8 cellular contexts compared by ENCODE assay signal in genomic region chr12:1594295-1595025, GRCh38. TPM values are rescaled to one million over a fixed set of nuclear protein-coding genes. Genes with fewer than 3 reads are reported as not detected.
DNase-seq lines count a peak whose midpoint lies in the region; ATAC-seq and TF ChIP-seq lines count a peak whose summit lies in the region.

Gene FBXL14, minus strand, starts transcription at chr12:1594581. Its CDS starts 515 bp downstream, at chr12:1594066.

- intact Hi-C loops in left colon (cut with DNase I, micrococcal nuclease), result no loop called here

- peak within 1 kb of the TSS; percentile 75 for H3K4me3 ChIP-seq in choroid plexus epithelial cell (ENCODE audit: low read depth, low read length)

- ATAC-seq in GM19025 (IDR thresholded peaks at IDR 0.05; ENCODE audit: low read depth, unreplicated experiment) (peak; percentile 57), HG03196 (IDR thresholded peaks at IDR 0.05; ENCODE audit: unreplicated experiment) (peak; percentile 55), left colon (peak; percentile 54)

- DNase-seq in AG08395 (ENCODE audit: low spot score) (peak; percentile 69), NCI-H460 (ENCODE audit: extremely low read depth, low read depth) (peak; percentile 78), choroid plexus epithelial cell (ENCODE audit: low read depth) (peak; percentile 93), left colon (peak; percentile 91 to 93)
- peak; percentile 85 to 88 for DNase-seq in activated CD4-positive, alpha-beta T cell treated with anti-CD3 and anti-CD28 coated beads for 4 hours
- DNase-seq in stimulated activated CD4-positive, alpha-beta T cell treated with anti-CD3 and anti-CD28 coated beads, Interleukin-1b, Interleukin-23, amount 100 ng/mL, for 4 hours (ENCODE audit: low read depth in 2 of 2), result peak; percentile 74 to 82

- no peak for TF ChIP-seq CTCF in choroid plexus epithelial cell (conservative IDR thresholded peaks at IDR 0.05; ENCODE audit: low read depth, low read length)

RNA-seq across cellular contexts. Expression of gene FBXL14, which starts in this region (rescaled TPM):
- total RNA-seq in NCI-H460 (2014; rRNA removed; shearing (Covaris generic)), result 15.1 and 20.0 TPM in 2 replicates
- polyA plus RNA-seq in NCI-H460 (2014; cell fraction: nucleus; rRNA removed), result 15.3 and 18.9 TPM in 2 replicates
- total RNA-seq in left colon, result 10 to 100 TPM; 32.6 to 40.8 TPM

Comparison
In these comparisons a context has a peak if more than half of its experiments do, and no peak if none do; other contexts are left out.
1. Peak in every context shown above with its lines: DNase-seq, ATAC-seq and H3K4me3 ChIP-seq.